In the genomic region with DNA sequence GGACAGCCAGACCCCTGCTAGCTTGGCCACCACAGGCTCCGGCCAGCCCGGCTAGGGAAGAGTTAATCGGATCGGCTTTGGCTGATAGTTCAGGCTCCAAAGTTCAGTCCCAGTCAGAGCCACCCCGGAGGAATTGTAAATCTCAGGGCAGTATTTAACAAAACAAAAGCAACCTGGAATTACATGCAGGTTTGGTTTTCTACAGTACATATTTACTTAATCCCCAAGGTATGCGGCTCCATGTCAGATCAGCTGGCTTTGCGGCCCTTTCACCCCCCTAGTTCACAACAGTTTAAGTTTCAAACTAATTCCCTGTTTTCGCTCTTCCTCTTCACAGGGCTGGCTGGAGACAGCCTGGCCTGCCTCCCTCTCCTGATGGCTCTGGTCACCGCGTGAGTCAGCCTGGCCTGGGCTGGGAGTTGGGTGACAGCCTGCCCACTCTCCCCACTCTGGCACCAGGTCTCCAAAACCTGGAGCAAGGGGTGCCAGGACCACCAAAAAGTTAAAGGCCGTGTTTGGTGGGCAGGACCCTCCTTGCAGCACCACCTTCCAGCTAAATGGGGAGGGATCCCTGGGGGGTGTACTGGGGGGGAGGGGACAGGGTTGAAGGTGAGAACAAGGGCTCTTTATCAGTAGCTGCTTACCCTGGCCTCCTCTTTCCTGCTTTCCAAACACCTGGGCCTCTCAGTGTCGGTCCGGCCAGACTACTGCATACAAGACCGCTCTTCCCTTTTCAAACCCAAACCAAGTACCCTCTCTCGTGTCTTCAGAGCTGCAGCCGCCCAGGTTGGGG, we compare ENCODE assay signal across 1 cellular context.
TF ChIP-seq lines count a peak whose summit lies in the region.

No MANE protein-coding gene starts in this region.

TF ChIP-seq in HepG2, 621 proteins besides CTCF, POLR2A, EP300 and RAD21 (continued from another document and continues in another):
- TF ChIP-seq, protein P1, sequence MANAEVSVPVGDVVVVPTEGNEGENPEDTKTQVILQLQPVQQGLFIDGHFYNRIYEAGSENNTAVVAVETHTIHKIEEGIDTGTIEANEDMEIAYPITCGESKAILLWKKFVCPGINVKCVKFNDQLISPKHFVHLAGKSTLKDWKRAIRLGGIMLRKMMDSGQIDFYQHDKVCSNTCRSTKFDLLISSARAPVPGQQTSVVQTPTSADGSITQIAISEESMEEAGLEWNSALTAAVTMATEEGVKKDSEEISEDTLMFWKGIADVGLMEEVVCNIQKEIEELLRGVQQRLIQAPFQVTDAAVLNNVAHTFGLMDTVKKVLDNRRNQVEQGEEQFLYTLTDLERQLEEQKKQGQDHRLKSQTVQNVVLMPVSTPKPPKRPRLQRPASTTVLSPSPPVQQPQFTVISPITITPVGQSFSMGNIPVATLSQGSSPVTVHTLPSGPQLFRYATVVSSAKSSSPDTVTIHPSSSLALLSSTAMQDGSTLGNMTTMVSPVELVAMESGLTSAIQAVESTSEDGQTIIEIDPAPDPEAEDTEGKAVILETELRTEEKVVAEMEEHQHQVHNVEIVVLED (CRISPR knock-in tag; IDR thresholded peaks at IDR 0.05; ENCODE audit: borderline replicate concordance): peak; percentile 32; the same call in 1 of the 2 replicates
- TF ChIP-seq, protein P2, sequence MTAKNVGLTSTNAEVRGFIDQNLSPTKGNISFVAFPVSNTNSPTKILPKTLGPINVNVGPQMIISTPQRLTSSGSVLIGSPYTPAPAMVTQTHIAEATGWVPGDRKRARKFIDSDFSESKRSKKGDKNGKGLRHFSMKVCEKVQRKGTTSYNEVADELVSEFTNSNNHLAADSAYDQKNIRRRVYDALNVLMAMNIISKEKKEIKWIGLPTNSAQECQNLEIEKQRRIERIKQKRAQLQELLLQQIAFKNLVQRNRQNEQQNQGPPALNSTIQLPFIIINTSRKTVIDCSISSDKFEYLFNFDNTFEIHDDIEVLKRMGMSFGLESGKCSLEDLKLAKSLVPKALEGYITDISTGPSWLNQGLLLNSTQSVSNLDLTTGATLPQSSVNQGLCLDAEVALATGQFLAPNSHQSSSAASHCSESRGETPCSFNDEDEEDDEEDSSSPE (CRISPR knock-in tag; IDR thresholded peaks at IDR 0.05): peak; percentile 51; the same call in 1 of the 2 replicates
- TF ChIP-seq SMAD1 (CRISPR knock-in tag; IDR thresholded peaks at IDR 0.05; ENCODE audit: borderline replicate concordance, low read depth): no peak
- no peak for TF ChIP-seq RBAK (CRISPR knock-in tag; IDR thresholded peaks at IDR 0.05)
- peak; percentile 79 for TF ChIP-seq TCF7 (IDR thresholded peaks at IDR 0.05; ENCODE audit: low read depth)
- no peak for TF ChIP-seq U2AF1 (optimal IDR thresholded peaks at IDR 0.05; ENCODE audit: low read depth, low read length)
- TF ChIP-seq, protein P3, sequence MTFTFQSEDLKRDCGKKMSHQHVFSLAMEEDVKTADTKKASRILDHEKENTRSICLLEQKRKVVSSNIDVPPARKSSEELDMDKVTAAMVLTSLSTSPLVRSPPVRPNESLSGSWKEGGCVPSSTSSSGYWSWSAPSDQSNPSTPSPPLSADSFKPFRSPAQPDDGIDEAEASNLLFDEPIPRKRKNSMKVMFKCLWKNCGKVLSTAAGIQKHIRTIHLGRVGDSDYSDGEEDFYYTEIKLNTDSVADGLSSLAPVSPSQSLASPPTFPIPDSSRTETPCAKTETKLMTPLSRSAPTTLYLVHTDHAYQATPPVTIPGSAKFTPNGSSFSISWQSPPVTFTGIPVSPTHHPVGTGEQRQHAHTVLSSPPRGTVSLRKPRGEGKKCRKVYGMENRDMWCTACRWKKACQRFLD (CRISPR knock-in tag; IDR thresholded peaks at IDR 0.05; ENCODE audit: borderline replicate concordance): no peak
- TF ChIP-seq ONECUT2 (CRISPR knock-in tag; IDR thresholded peaks at IDR 0.05): 0 out of 2 replicates have a peak, but pooled peaks have one; percentile 23
- TF ChIP-seq MAF1 (CRISPR knock-in tag; IDR thresholded peaks at IDR 0.05; ENCODE audit: borderline replicate concordance): no peak
- TF ChIP-seq NCOR1 (IDR thresholded peaks at IDR 0.05; ENCODE audit: borderline replicate concordance, low read length): peak; percentile 93
- TF ChIP-seq ZNF562 (CRISPR knock-in tag; IDR thresholded peaks at IDR 0.05; ENCODE audit: borderline replicate concordance): no peak
- no peak for TF ChIP-seq ZFP41 (CRISPR knock-in tag; IDR thresholded peaks at IDR 0.05; ENCODE audit: borderline replicate concordance)
- no peak for TF ChIP-seq SUZ12 (IDR thresholded peaks at IDR 0.05; ENCODE audit: low read depth, low read length)
- TF ChIP-seq ZNF160 (CRISPR knock-in tag; IDR thresholded peaks at IDR 0.05): 0 out of 2 replicates have a peak, but pooled peaks have one; percentile 22
- TF ChIP-seq, protein P4, sequence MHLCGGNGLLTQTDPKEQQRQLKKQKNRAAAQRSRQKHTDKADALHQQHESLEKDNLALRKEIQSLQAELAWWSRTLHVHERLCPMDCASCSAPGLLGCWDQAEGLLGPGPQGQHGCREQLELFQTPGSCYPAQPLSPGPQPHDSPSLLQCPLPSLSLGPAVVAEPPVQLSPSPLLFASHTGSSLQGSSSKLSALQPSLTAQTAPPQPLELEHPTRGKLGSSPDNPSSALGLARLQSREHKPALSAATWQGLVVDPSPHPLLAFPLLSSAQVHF (CRISPR knock-in tag; IDR thresholded peaks at IDR 0.05): no peak
- TF ChIP-seq CEBPB (IDR thresholded peaks at IDR 0.05; ENCODE audit: borderline replicate concordance, low read depth, low read length): no peak
- peak; percentile 89 for TF ChIP-seq HMG20A (CRISPR knock-in tag; IDR thresholded peaks at IDR 0.05; ENCODE audit: borderline replicate concordance)
- no peak for TF ChIP-seq ZNF766 (CRISPR knock-in tag; IDR thresholded peaks at IDR 0.05; ENCODE audit: borderline replicate concordance)
- TF ChIP-seq ZNF543 (CRISPR knock-in tag; IDR thresholded peaks at IDR 0.05): no peak
- no peak; a peak in 1 of 4 replicates for TF ChIP-seq KLF16 (CRISPR knock-in tag; IDR thresholded peaks at IDR 0.05)
- no peak for TF ChIP-seq KDM5B (CRISPR knock-in tag; IDR thresholded peaks at IDR 0.05; ENCODE audit: borderline replicate concordance)
- TF ChIP-seq, protein P5, sequence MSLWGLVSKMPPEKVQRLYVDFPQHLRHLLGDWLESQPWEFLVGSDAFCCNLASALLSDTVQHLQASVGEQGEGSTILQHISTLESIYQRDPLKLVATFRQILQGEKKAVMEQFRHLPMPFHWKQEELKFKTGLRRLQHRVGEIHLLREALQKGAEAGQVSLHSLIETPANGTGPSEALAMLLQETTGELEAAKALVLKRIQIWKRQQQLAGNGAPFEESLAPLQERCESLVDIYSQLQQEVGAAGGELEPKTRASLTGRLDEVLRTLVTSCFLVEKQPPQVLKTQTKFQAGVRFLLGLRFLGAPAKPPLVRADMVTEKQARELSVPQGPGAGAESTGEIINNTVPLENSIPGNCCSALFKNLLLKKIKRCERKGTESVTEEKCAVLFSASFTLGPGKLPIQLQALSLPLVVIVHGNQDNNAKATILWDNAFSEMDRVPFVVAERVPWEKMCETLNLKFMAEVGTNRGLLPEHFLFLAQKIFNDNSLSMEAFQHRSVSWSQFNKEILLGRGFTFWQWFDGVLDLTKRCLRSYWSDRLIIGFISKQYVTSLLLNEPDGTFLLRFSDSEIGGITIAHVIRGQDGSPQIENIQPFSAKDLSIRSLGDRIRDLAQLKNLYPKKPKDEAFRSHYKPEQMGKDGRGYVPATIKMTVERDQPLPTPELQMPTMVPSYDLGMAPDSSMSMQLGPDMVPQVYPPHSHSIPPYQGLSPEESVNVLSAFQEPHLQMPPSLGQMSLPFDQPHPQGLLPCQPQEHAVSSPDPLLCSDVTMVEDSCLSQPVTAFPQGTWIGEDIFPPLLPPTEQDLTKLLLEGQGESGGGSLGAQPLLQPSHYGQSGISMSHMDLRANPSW (CRISPR knock-in tag; IDR thresholded peaks at IDR 0.05; ENCODE audit: borderline replicate concordance): 0 out of 2 replicates have a peak, but pooled peaks have one; percentile 57
- TF ChIP-seq NFIC (IDR thresholded peaks at IDR 0.05; ENCODE audit: low read length): peak; percentile 87
- no peak for TF ChIP-seq BHLHE40 (IDR thresholded peaks at IDR 0.05; ENCODE audit: low read length)
- peak; percentile 69 for TF ChIP-seq ZNF274 (CRISPR knock-in tag; IDR thresholded peaks at IDR 0.05)
- TF ChIP-seq CC2D1A (CRISPR knock-in tag; IDR thresholded peaks at IDR 0.05): no peak
- no peak; the same call in 1 of the 2 replicates for TF ChIP-seq ZNF790 (CRISPR knock-in tag; IDR thresholded peaks at IDR 0.05; ENCODE audit: borderline replicate concordance)
- TF ChIP-seq ZKSCAN8 (CRISPR knock-in tag; IDR thresholded peaks at IDR 0.05; ENCODE audit: borderline replicate concordance): peak; percentile 41; the same call in 1 of the 2 replicates
- TF ChIP-seq, protein P6, sequence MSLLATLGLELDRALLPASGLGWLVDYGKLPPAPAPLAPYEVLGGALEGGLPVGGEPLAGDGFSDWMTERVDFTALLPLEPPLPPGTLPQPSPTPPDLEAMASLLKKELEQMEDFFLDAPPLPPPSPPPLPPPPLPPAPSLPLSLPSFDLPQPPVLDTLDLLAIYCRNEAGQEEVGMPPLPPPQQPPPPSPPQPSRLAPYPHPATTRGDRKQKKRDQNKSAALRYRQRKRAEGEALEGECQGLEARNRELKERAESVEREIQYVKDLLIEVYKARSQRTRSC (CRISPR knock-in tag; IDR thresholded peaks at IDR 0.05; ENCODE audit: low read depth): no peak
- TF ChIP-seq TP53 (CRISPR knock-in tag; conservative IDR thresholded peaks at IDR 0.05): peak; percentile 61; the same call in 1 of the 2 replicates
- TF ChIP-seq, protein P7, sequence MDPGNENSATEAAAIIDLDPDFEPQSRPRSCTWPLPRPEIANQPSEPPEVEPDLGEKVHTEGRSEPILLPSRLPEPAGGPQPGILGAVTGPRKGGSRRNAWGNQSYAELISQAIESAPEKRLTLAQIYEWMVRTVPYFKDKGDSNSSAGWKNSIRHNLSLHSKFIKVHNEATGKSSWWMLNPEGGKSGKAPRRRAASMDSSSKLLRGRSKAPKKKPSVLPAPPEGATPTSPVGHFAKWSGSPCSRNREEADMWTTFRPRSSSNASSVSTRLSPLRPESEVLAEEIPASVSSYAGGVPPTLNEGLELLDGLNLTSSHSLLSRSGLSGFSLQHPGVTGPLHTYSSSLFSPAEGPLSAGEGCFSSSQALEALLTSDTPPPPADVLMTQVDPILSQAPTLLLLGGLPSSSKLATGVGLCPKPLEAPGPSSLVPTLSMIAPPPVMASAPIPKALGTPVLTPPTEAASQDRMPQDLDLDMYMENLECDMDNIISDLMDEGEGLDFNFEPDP (CRISPR knock-in tag; conservative IDR thresholded peaks at IDR 0.05): peak; percentile 84; the same call in 1 of the 2 replicates
- TF ChIP-seq BORCS8-MEF2B (CRISPR knock-in tag; IDR thresholded peaks at IDR 0.05): peak; percentile 53
- TF ChIP-seq NFRKB (IDR thresholded peaks at IDR 0.05): no peak
- no peak for TF ChIP-seq SYNCRIP (IDR thresholded peaks at IDR 0.05; ENCODE audit: insufficient read depth, low read depth, low read length)
- no peak for TF ChIP-seq ZNF207 (IDR thresholded peaks at IDR 0.05; ENCODE audit: borderline replicate concordance)
- peak; percentile 57; the same call in 1 of the 2 replicates for TF ChIP-seq MYC (CRISPR knock-in tag; IDR thresholded peaks at IDR 0.05; ENCODE audit: borderline replicate concordance)
- TF ChIP-seq ZNF331 (CRISPR knock-in tag; IDR thresholded peaks at IDR 0.05): peak; percentile 48; the same call in 1 of the 2 replicates
- TF ChIP-seq ZNF652 (CRISPR knock-in tag; IDR thresholded peaks at IDR 0.05; ENCODE audit: borderline replicate concordance, low read depth): peak; percentile 99
- no peak for TF ChIP-seq CHD2 (IDR thresholded peaks at IDR 0.05; ENCODE audit: low read depth, low read length)
- TF ChIP-seq, protein P8, sequence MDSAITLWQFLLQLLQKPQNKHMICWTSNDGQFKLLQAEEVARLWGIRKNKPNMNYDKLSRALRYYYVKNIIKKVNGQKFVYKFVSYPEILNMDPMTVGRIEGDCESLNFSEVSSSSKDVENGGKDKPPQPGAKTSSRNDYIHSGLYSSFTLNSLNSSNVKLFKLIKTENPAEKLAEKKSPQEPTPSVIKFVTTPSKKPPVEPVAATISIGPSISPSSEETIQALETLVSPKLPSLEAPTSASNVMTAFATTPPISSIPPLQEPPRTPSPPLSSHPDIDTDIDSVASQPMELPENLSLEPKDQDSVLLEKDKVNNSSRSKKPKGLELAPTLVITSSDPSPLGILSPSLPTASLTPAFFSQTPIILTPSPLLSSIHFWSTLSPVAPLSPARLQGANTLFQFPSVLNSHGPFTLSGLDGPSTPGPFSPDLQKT (CRISPR knock-in tag; IDR thresholded peaks at IDR 0.05; ENCODE audit: borderline replicate concordance): no peak
- 0 out of 2 replicates have a peak, but pooled peaks have one; percentile 24 for TF ChIP-seq RBFOX2 (IDR thresholded peaks at IDR 0.05; ENCODE audit: low read depth, low read length)
- peak; percentile 72; the same call in 1 of the 2 replicates for TF ChIP-seq ZNF333 (CRISPR knock-in tag; IDR thresholded peaks at IDR 0.05; ENCODE audit: borderline replicate concordance)
- TF ChIP-seq, protein P9, sequence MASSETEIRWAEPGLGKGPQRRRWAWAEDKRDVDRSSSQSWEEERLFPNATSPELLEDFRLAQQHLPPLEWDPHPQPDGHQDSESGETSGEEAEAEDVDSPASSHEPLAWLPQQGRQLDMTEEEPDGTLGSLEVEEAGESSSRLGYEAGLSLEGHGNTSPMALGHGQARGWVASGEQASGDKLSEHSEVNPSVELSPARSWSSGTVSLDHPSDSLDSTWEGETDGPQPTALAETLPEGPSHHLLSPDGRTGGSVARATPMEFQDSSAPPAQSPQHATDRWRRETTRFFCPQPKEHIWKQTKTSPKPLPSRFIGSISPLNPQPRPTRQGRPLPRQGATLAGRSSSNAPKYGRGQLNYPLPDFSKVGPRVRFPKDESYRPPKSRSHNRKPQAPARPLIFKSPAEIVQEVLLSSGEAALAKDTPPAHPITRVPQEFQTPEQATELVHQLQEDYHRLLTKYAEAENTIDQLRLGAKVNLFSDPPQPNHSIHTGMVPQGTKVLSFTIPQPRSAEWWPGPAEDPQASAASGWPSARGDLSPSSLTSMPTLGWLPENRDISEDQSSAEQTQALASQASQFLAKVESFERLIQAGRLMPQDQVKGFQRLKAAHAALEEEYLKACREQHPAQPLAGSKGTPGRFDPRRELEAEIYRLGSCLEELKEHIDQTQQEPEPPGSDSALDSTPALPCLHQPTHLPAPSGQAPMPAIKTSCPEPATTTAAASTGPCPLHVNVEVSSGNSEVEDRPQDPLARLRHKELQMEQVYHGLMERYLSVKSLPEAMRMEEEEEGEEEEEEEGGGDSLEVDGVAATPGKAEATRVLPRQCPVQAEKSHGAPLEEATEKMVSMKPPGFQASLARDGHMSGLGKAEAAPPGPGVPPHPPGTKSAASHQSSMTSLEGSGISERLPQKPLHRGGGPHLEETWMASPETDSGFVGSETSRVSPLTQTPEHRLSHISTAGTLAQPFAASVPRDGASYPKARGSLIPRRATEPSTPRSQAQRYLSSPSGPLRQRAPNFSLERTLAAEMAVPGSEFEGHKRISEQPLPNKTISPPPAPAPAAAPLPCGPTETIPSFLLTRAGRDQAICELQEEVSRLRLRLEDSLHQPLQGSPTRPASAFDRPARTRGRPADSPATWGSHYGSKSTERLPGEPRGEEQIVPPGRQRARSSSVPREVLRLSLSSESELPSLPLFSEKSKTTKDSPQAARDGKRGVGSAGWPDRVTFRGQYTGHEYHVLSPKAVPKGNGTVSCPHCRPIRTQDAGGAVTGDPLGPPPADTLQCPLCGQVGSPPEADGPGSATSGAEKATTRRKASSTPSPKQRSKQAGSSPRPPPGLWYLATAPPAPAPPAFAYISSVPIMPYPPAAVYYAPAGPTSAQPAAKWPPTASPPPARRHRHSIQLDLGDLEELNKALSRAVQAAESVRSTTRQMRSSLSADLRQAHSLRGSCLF (CRISPR knock-in tag; IDR thresholded peaks at IDR 0.05; ENCODE audit: borderline replicate concordance): no peak
